In genomic region chr4:93285346-93285745, GRCh38 we compare ENCODE assay signal across 26 cellular contexts.
"Had no signal": no experiment of that assay in that cellular context is flagged by ENCODE, and none has a peak within 500 bp of the region (broad histone marks: within the 10 kb centered on the region; RNA-seq: fewer than 3 reads in every experiment).

No MANE protein-coding gene starts in this region.

- H3K36me3 Mint-ChIP-seq: immature natural killer cell, mesothelial cell of epicardium had no signal

- H2AFZ ChIP-seq: hepatocyte had no signal

- ATAC-seq: effector memory CD8-positive, alpha-beta T cell; esophagus mucosa; gastroesophageal sphincter; heart left ventricle; left cardiac atrium; left lung; left ventricle myocardium superior; lower lobe of right lung; mucosa of descending colon had no signal

- H3K27ac ChIP-seq: colonic mucosa, epithelial cell of prostate, esophagus squamous epithelium, gastroesophageal sphincter, heart left ventricle, hepatocyte, left lung, lower lobe of right lung had no signal

- H3K9me3 Mint-ChIP-seq: endodermal cell had no signal

- H3K79me2 ChIP-seq: hepatocyte had no signal

- H3K27me3 Mint-ChIP-seq: dendritic cell treated with granulocyte-macrophage colony-stimulating factor and Interleukin-4, amounts not matched to agents 40 ng/mL and 50 ng/mL, for 4 days; effector memory CD8-positive, alpha-beta T cell had no signal

- FAIRE-seq: endometrium had no signal

- H3K36me3 ChIP-seq: colonic mucosa, esophagus squamous epithelium, gastroesophageal sphincter, heart left ventricle, left lung, lower lobe of right lung had no signal

- H3K4me2 ChIP-seq: hepatocyte had no signal

- H3K4me3 Mint-ChIP-seq: dendritic cell treated with granulocyte-macrophage colony-stimulating factor and Interleukin-4, amounts not matched to agents 40 ng/mL and 50 ng/mL, for 4 days; effector memory CD8-positive, alpha-beta T cell; endodermal cell; immature natural killer cell; mesothelial cell of epicardium had no signal

- H3K4me1 ChIP-seq: colonic mucosa, esophagus squamous epithelium, gastroesophageal sphincter, heart left ventricle, left lung, lower lobe of right lung had no signal

- H3K4me3 ChIP-seq: colonic mucosa, esophagus squamous epithelium, gastroesophageal sphincter, heart left ventricle, hepatocyte, left lung, lower lobe of right lung, mucosa of descending colon had no signal

- H3K4me1 Mint-ChIP-seq: immature natural killer cell had no signal

- DNase-seq: colonic mucosa; cortex of kidney; effector CD8-positive, alpha-beta T cell; effector memory CD8-positive, alpha-beta T cell; endodermal cell; erythroblast; esophagus squamous epithelium; foreskin fibroblast; foreskin melanocyte; heart left ventricle; hypothalamus; immature natural killer cell; islet precursor cell; left cardiac atrium; left lung; left ventricle myocardium superior; lower lobe of right lung; mesenchymal stem cell; mucosa of descending colon had no signal

- H3K27ac Mint-ChIP-seq: dendritic cell treated with granulocyte-macrophage colony-stimulating factor and Interleukin-4, amounts not matched to agents 40 ng/mL and 50 ng/mL, for 4 days; effector memory CD8-positive, alpha-beta T cell; endodermal cell; immature natural killer cell; mesothelial cell of epicardium had no signal

- H3K27me3 ChIP-seq: colonic mucosa, esophagus squamous epithelium, gastroesophageal sphincter, heart left ventricle, hepatocyte, left lung had no signal

- H3K9me3 ChIP-seq: colonic mucosa, esophagus squamous epithelium, gastroesophageal sphincter, left lung, lower lobe of right lung, mucosa of descending colon had no signal
